Comparison of ENCODE assay signal across 9 cellular contexts in the genomic region with DNA sequence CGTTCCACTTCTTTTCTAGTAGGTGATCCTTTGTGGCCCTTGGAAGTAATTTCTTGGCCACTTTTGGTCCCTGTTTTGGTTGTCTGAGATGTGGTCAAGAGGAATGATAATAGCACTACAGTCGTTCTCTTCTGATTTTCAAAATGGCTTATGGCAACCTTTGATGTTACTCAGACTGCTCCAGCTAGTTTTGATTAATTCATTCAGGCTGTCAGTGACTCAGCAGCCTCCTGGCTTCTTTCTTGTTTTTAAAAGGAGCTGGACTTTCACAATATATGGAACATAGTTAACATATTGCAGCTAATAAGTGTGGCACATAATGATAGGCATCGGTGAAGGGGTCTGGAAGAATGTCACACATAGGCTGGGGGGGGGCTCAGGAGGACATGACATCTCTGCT. TPM values are rescaled to one million over a fixed set of nuclear protein-coding genes. Genes with fewer than 3 reads are reported as not detected.
DNase-seq lines count a peak whose midpoint lies in the region; ATAC-seq and TF ChIP-seq lines count a peak whose summit lies in the region.
"Had no signal": no experiment of that assay in that cellular context is flagged by ENCODE, and none has a peak within 500 bp of the region (broad histone marks: within the 10 kb centered on the region; RNA-seq: fewer than 3 reads in every experiment).

No MANE protein-coding gene starts in this region.

- peak overlapping the region; percentile 28 for H3K27ac Mint-ChIP-seq in CD4-positive, alpha-beta T cell
- H3K27ac Mint-ChIP-seq in osteocyte (ENCODE audit: unreplicated experiment) = peak overlapping the region; percentile 95

- H3K4me1 Mint-ChIP-seq in CD4-positive, alpha-beta T cell (ENCODE audit: low read depth) = peaks cover 63% of the 10 kb centered on the region
- peaks cover 53% of the 10 kb centered on the region for H3K4me1 Mint-ChIP-seq in osteocyte (ENCODE audit: unreplicated experiment)

- intact Hi-C loops in CD4-positive, alpha-beta T cell (cut with DNase I, micrococcal nuclease) = no loop called here

- no peaks in the 10 kb centered on the region for H3K27me3 ChIP-seq in CD4-positive, alpha-beta T cell (ENCODE audit: control insufficient read depth, insufficient read depth, low read length)

- H3K4me3 Mint-ChIP-seq in CD4-positive, alpha-beta T cell = no peak overlapping the region
- H3K4me3 Mint-ChIP-seq in osteocyte (ENCODE audit: unreplicated experiment) = peak overlapping the region; percentile 30
- H3K4me3 Mint-ChIP-seq: T-cell had no signal

- CTCF ChIA-PET in CD4-positive, alpha-beta T cell (lab: Charles Lee) = no interaction called here

- H3K9me3 Mint-ChIP-seq in CD4-positive, alpha-beta T cell = no peaks in the 10 kb centered on the region
- H3K9me3 Mint-ChIP-seq in osteocyte (ENCODE audit: unreplicated experiment) = no peaks in the 10 kb centered on the region
- H3K9me3 Mint-ChIP-seq: T-cell had no signal

- H3K27ac ChIP-seq in CD4-positive, alpha-beta T cell (ENCODE audit: low read depth, low read length) = no peak overlapping the region

- POLR2A ChIA-PET in CD4-positive, alpha-beta T cell (lab: Charles Lee) = interaction anchor here (0.6 to 1.5 kb wide), 2 partner anchors 10 to 42 kb away, joined by 3 to 4 read pairs; no protein-coding TSS in a partner anchor

- DNase-seq in CD4-positive, alpha-beta T cell = no peak
- peak; percentile 31 to 51 for DNase-seq in NCI-H446 (lab: John Stamatoyannopoulos, UW)
- peak; percentile 26 for DNase-seq in dermis blood vessel endothelial cell
- no peak for DNase-seq in osteocyte (ENCODE audit: extremely low spot score, unreplicated experiment)
- no peak for DNase-seq in NCI-H146 (lab: John Stamatoyannopoulos, UW)
- no peak for DNase-seq in SHP77 treated with DMSO at 0.1 percent for 48 hours (lab: John Stamatoyannopoulos, UW)
- DNase-seq in NCI-H2107 (lab: John Stamatoyannopoulos, UW) = no peak
- no peak for DNase-seq in activated CD4-positive, alpha-beta T cell treated with anti-CD3 and anti-CD28 coated beads, Interleukin-2, amount 50 U/mL, for 1 hour
- DNase-seq: T-cell had no signal

- no peaks in the 10 kb centered on the region for H3K36me3 Mint-ChIP-seq in CD4-positive, alpha-beta T cell (ENCODE audit: low read depth)
- H3K36me3 Mint-ChIP-seq in osteocyte (ENCODE audit: unreplicated experiment) = no peaks in the 10 kb centered on the region
- H3K36me3 Mint-ChIP-seq: T-cell had no signal

- ATAC-seq in CD4-positive, alpha-beta T cell (ENCODE audit: poor library complexity) = no peak
- ATAC-seq: T-cell had no signal

- no peaks in the 10 kb centered on the region for H3K27me3 Mint-ChIP-seq in CD4-positive, alpha-beta T cell
- H3K27me3 Mint-ChIP-seq in osteocyte (ENCODE audit: unreplicated experiment) = no peaks in the 10 kb centered on the region
- H3K27me3 Mint-ChIP-seq: T-cell had no signal

- no peaks in the 10 kb centered on the region for H3K9me3 ChIP-seq in CD4-positive, alpha-beta T cell (ENCODE audit: control insufficient read depth, low read length)

- no peak for TF ChIP-seq CTCF in CD4-positive, alpha-beta T cell (IDR thresholded peaks at IDR 0.05)
- TF ChIP-seq CTCF in osteocyte (IDR thresholded peaks at IDR 0.05) = no peak

RNA-seq across cellular contexts. Expression of a gene that starts 47.3 kb away (rescaled TPM):
- 10 to 100 TPM; 40.1 to 41.2 TPM for total RNA-seq in CD4-positive, alpha-beta T cell
- total RNA-seq in dermis blood vessel endothelial cell (16.8 and 20.1 TPM in 2 replicates), osteocyte (27.4 and 29.8 TPM in 2 replicates)

Comparison
In these comparisons a context has a peak if more than half of its experiments do, and no peak if none do; other contexts are left out.
1. DNase-seq: peak in NCI-H446 (2 of 2) and dermis blood vessel endothelial cell (single experiment); none in CD4-positive, alpha-beta T cell (0 of 10), osteocyte (single experiment), NCI-H146 (single experiment), SHP77 treated with DMSO at 0.1 percent for 48 hours (single experiment), NCI-H2107 (single experiment) and activated CD4-positive, alpha-beta T cell treated with anti-CD3 and anti-CD28 coated beads, Interleukin-2, amount 50 U/mL, for 1 hour (single experiment).